ENCODE assay signal across 2 cellular contexts in the genomic region with DNA sequence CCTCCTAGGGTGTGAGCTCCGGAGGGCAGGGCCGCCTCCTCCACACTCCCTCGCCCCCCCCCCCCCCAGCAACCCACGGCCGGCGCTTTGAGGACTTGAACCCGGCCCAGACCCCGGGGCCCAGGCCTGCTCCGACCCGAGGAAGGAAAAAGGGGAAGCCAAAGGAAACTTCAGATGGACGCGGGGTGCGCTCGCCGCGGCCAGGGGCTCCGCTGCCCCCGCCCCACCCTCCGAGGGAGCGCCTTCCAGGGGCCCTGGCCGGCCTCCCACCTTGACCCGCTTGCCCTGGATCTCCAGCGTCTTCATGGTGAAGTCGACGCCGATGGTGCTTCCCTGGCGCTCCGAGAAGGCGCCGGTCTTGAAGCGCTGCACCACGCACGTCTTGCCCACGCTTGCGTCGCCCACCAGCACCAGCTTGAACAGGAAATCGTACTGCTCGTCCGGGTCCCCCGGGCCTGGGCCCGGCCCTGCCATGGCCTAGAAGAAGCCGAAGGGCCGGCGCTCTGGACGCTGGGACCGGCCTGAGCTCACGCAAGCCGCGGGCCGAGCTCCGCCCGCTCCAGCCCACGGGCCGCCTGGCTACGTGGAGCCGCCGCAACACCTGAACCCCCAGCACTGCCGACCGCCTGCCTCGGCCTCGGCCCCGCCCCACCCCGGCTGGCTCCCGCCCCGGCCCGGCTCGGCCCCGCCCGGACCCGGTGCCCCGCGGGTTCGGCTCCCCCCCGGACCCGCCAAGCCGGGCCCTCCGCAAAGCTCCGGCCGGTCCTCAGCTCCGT.
TF ChIP-seq lines count a peak whose summit lies in the region.

No MANE protein-coding gene starts in this region.

TF ChIP-seq in HEK293, 187 proteins besides CTCF, POLR2A, EP300 and RAD21 (continued from another document):
- TF ChIP-seq ZBTB49 (tag by site-specific recombination; IDR thresholded peaks at IDR 0.05; ENCODE audit: low read depth) (no peak), ZNF76 (tag by site-specific recombination; IDR thresholded peaks at IDR 0.05; ENCODE audit: borderline replicate concordance, low read depth) (peak; percentile 26; the same call in 1 of the 2 replicates), EGR2 (tag by site-specific recombination; IDR thresholded peaks at IDR 0.05; ENCODE audit: low read depth) (peak; percentile 53; the same call in 1 of the 2 replicates), GLIS2 (tag by site-specific recombination; IDR thresholded peaks at IDR 0.05) (peak; percentile 68; the same call in 1 of the 2 replicates), ZXDB (tag by site-specific recombination; IDR thresholded peaks at IDR 0.05) (peak; percentile 42; the same call in 1 of the 2 replicates), ZBTB20 (tag by site-specific recombination; IDR thresholded peaks at IDR 0.05) (peak; percentile 20; the same call in 1 of the 2 replicates)
- TF ChIP-seq, protein P1, sequence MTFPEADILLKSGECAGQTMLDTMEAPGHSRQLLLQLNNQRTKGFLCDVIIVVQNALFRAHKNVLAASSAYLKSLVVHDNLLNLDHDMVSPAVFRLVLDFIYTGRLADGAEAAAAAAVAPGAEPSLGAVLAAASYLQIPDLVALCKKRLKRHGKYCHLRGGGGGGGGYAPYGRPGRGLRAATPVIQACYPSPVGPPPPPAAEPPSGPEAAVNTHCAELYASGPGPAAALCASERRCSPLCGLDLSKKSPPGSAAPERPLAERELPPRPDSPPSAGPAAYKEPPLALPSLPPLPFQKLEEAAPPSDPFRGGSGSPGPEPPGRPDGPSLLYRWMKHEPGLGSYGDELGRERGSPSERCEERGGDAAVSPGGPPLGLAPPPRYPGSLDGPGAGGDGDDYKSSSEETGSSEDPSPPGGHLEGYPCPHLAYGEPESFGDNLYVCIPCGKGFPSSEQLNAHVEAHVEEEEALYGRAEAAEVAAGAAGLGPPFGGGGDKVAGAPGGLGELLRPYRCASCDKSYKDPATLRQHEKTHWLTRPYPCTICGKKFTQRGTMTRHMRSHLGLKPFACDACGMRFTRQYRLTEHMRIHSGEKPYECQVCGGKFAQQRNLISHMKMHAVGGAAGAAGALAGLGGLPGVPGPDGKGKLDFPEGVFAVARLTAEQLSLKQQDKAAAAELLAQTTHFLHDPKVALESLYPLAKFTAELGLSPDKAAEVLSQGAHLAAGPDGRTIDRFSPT (tag by site-specific recombination; IDR thresholded peaks at IDR 0.05): 0 out of 2 replicates have a peak, but pooled peaks have one; percentile 18
TF ChIP-seq in HEK293: peak in this region for 8.

TF ChIP-seq in SK-N-SH, 30 proteins besides CTCF, POLR2A, EP300 and RAD21 (continued from another document):
- TF ChIP-seq, protein P2, sequence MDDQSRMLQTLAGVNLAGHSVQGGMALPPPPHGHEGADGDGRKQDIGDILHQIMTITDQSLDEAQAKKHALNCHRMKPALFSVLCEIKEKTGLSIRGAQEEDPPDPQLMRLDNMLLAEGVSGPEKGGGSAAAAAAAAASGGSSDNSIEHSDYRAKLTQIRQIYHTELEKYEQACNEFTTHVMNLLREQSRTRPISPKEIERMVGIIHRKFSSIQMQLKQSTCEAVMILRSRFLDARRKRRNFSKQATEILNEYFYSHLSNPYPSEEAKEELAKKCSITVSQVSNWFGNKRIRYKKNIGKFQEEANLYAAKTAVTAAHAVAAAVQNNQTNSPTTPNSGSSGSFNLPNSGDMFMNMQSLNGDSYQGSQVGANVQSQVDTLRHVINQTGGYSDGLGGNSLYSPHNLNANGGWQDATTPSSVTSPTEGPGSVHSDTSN (IDR thresholded peaks at IDR 0.05): no peak
- TF ChIP-seq SIN3A (IDR thresholded peaks at IDR 0.05; ENCODE audit: borderline replicate concordance, low read depth, low read length) (no peak), YY1 (IDR thresholded peaks at IDR 0.05; ENCODE audit: low read depth) (no peak), FOXJ3 (CRISPR knock-in tag; IDR thresholded peaks at IDR 0.05) (no peak), TAF1 (IDR thresholded peaks at IDR 0.05; ENCODE audit: borderline replicate concordance, low read depth, low read length) (peak; percentile 23; the same call in 1 of the 2 replicates), RCOR1 (IDR thresholded peaks at IDR 0.05; ENCODE audit: low read length) (no peak), TEAD4 (IDR thresholded peaks at IDR 0.05; ENCODE audit: borderline replicate concordance, insufficient read depth) (no peak), EZH2phosphoT487 (IDR thresholded peaks at IDR 0.05; ENCODE audit: borderline replicate concordance, low read depth) (no peak), POLR2AphosphoS5 (IDR thresholded peaks at IDR 0.05; ENCODE audit: low read depth, low read length) (0 out of 2 replicates have a peak, but pooled peaks have one; percentile 16), GATA2 (CRISPR knock-in tag; IDR thresholded peaks at IDR 0.05) (no peak), ZBTB33 (IDR thresholded peaks at IDR 0.05; ENCODE audit: borderline replicate concordance, low read depth) (no peak), SMC3 (IDR thresholded peaks at IDR 0.05; ENCODE audit: low read depth, low read length) (no peak)
- TF ChIP-seq, protein P3, sequence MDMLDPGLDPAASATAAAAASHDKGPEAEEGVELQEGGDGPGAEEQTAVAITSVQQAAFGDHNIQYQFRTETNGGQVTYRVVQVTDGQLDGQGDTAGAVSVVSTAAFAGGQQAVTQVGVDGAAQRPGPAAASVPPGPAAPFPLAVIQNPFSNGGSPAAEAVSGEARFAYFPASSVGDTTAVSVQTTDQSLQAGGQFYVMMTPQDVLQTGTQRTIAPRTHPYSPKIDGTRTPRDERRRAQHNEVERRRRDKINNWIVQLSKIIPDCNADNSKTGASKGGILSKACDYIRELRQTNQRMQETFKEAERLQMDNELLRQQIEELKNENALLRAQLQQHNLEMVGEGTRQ (IDR thresholded peaks at IDR 0.05; ENCODE audit: borderline replicate concordance, low read depth, low read length): no peak
- TF ChIP-seq, protein P4, sequence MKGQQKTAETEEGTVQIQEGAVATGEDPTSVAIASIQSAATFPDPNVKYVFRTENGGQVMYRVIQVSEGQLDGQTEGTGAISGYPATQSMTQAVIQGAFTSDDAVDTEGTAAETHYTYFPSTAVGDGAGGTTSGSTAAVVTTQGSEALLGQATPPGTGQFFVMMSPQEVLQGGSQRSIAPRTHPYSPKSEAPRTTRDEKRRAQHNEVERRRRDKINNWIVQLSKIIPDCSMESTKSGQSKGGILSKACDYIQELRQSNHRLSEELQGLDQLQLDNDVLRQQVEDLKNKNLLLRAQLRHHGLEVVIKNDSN (IDR thresholded peaks at IDR 0.05; ENCODE audit: borderline replicate concordance, low read depth): no peak
